In the genomic region with DNA sequence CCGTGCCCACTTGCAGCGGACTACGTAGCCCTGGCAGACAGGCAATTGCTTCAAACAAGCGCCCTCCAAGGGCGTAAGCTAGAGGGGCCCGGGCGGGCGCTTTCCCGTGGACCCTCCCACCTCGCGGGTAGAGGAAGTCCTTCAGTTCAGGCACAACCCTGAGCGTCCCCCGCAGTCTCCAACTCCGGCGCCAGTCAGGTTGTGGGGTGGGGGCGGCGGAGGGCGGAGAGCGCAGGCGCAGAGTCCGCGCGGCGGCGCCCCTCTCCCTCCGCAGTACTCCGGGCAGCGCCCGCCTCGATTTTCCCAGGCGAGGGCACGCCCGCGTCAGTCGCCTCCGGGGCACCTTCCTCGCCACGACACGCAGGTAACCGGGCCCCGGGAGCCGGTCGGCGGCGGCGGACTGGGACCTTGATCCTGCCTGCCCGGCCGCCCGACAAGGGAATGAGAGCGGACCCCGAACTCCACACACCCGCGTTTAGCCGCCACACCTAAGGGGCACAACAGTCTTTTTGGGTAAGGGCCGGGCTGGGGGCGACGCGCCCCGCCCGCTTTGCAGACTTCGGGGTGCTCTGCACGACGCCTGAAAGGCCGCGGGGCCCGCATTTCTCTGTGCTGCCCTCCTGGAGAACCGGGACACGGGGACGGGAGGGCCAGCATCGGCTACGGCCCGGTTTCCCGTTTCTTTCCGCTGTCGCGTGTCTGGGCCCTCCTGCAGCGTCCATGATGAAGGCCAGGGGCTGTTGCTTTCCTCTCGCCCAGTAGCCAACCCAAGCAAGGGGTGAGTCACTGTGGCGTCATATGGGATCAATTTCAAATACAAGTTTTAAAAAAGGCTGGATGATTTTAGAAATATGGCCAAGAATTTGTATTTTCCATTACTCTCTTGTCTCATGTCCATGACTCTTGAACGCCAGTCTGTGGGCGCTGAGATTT, we compare ENCODE assay signal across 2 cellular contexts.
A peak's percentile ranks its signal among the peaks of the same experiment; 100 is the strongest.
TF ChIP-seq lines count a peak whose summit lies in the region.

A gene (plus strand): TSS at position 276 of the 933 bp plus-strand sequence. CDS start 35,335 bp downstream, outside the sequence.

TF ChIP-seq in GM12891, 5 proteins besides CTCF, POLR2A, EP300 and RAD21 (continued from another document):
- TF ChIP-seq SPI1 (IDR thresholded peaks at IDR 0.05; ENCODE audit: low read depth, low read length) = no peak

TF ChIP-seq in K562, 482 proteins besides CTCF, POLR2A, EP300 and RAD21 (continued from another document and continues in another):
- TF ChIP-seq MYC (IDR thresholded peaks at IDR 0.05; ENCODE audit: low read depth, low read length) (0 out of 2 replicates have a peak, but pooled peaks have one; percentile 9), MYC (CRISPR knock-in tag; IDR thresholded peaks at IDR 0.05; ENCODE audit: borderline replicate concordance, low read depth) (no peak), SMC3 (conservative IDR thresholded peaks at IDR 0.05; ENCODE audit: insufficient read depth, low read depth, low read length) (no peak), FIP1L1 (IDR thresholded peaks at IDR 0.05; ENCODE audit: low read depth, low read length, poor library complexity, severe bottlenecking) (peak; percentile 62), L3MBTL2 (IDR thresholded peaks at IDR 0.05) (peak; percentile 62), PHF8 (IDR thresholded peaks at IDR 0.05; ENCODE audit: borderline replicate concordance, low read length) (peak; percentile 38; the same call in 1 of the 2 replicates), FOSL1 (tag; conservative IDR thresholded peaks at IDR 0.05) (peak; percentile 72), RBFOX2 (IDR thresholded peaks at IDR 0.05; ENCODE audit: low read depth, low read length) (peak; percentile 77), FOXJ2 (tag; IDR thresholded peaks at IDR 0.05) (no peak), TAF15 (IDR thresholded peaks at IDR 0.05; ENCODE audit: low read depth, low read length) (no peak), ZKSCAN3 (CRISPR knock-in tag; IDR thresholded peaks at IDR 0.05) (no peak), HNRNPLL (IDR thresholded peaks at IDR 0.05; ENCODE audit: low read depth, low read length, poor library complexity, severe bottlenecking) (peak; percentile 22), SMARCB1 (IDR thresholded peaks at IDR 0.05; ENCODE audit: insufficient read length, low read depth) (no peak), ZNF217 (CRISPR knock-in tag; IDR thresholded peaks at IDR 0.05) (no peak), JUND (IDR thresholded peaks at IDR 0.05; ENCODE audit: borderline replicate concordance, low read depth, low read length) (no peak), JUND (tag; IDR thresholded peaks at IDR 0.05; ENCODE audit: borderline replicate concordance, low read depth, low read length) (no peak)
- TF ChIP-seq, protein P1, sequence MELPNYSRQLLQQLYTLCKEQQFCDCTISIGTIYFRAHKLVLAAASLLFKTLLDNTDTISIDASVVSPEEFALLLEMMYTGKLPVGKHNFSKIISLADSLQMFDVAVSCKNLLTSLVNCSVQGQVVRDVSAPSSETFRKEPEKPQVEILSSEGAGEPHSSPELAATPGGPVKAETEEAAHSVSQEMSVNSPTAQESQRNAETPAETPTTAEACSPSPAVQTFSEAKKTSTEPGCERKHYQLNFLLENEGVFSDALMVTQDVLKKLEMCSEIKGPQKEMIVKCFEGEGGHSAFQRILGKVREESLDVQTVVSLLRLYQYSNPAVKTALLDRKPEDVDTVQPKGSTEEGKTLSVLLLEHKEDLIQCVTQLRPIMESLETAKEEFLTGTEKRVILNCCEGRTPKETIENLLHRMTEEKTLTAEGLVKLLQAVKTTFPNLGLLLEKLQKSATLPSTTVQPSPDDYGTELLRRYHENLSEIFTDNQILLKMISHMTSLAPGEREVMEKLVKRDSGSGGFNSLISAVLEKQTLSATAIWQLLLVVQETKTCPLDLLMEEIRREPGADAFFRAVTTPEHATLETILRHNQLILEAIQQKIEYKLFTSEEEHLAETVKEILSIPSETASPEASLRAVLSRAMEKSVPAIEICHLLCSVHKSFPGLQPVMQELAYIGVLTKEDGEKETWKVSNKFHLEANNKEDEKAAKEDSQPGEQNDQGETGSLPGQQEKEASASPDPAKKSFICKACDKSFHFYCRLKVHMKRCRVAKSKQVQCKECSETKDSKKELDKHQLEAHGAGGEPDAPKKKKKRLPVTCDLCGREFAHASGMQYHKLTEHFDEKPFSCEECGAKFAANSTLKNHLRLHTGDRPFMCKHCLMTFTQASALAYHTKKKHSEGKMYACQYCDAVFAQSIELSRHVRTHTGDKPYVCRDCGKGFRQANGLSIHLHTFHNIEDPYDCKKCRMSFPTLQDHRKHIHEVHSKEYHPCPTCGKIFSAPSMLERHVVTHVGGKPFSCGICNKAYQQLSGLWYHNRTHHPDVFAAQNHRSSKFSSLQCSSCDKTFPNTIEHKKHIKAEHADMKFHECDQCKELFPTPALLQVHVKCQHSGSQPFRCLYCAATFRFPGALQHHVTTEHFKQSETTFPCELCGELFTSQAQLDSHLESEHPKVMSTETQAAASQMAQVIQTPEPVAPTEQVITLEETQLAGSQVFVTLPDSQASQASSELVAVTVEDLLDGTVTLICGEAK (IDR thresholded peaks at IDR 0.05) = 0 out of 2 replicates have a peak, but pooled peaks have one; percentile 4
- TF ChIP-seq, protein P1 (CRISPR knock-in tag; IDR thresholded peaks at IDR 0.05) = no peak
- TF ChIP-seq, protein P2, sequence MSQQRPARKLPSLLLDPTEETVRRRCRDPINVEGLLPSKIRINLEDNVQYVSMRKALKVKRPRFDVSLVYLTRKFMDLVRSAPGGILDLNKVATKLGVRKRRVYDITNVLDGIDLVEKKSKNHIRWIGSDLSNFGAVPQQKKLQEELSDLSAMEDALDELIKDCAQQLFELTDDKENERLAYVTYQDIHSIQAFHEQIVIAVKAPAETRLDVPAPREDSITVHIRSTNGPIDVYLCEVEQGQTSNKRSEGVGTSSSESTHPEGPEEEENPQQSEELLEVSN (IDR thresholded peaks at IDR 0.05; ENCODE audit: borderline replicate concordance in 1 of 2, extremely low read depth in 1 of 2, insufficient read depth in 1 of 2, insufficient read length in 1 of 2, low read depth in 1 of 2, low read length in 1 of 2, poor library complexity in 1 of 2, severe bottlenecking in 1 of 2) = peak in 1 of 2 experiments; percentile 21
- TF ChIP-seq, protein P3, sequence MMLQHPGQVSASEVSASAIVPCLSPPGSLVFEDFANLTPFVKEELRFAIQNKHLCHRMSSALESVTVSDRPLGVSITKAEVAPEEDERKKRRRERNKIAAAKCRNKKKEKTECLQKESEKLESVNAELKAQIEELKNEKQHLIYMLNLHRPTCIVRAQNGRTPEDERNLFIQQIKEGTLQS (IDR thresholded peaks at IDR 0.05) = peak; percentile 63
- TF ChIP-seq, protein P3 (CRISPR knock-in tag; conservative IDR thresholded peaks at IDR 0.05) = no peak
- TF ChIP-seq, protein P4, sequence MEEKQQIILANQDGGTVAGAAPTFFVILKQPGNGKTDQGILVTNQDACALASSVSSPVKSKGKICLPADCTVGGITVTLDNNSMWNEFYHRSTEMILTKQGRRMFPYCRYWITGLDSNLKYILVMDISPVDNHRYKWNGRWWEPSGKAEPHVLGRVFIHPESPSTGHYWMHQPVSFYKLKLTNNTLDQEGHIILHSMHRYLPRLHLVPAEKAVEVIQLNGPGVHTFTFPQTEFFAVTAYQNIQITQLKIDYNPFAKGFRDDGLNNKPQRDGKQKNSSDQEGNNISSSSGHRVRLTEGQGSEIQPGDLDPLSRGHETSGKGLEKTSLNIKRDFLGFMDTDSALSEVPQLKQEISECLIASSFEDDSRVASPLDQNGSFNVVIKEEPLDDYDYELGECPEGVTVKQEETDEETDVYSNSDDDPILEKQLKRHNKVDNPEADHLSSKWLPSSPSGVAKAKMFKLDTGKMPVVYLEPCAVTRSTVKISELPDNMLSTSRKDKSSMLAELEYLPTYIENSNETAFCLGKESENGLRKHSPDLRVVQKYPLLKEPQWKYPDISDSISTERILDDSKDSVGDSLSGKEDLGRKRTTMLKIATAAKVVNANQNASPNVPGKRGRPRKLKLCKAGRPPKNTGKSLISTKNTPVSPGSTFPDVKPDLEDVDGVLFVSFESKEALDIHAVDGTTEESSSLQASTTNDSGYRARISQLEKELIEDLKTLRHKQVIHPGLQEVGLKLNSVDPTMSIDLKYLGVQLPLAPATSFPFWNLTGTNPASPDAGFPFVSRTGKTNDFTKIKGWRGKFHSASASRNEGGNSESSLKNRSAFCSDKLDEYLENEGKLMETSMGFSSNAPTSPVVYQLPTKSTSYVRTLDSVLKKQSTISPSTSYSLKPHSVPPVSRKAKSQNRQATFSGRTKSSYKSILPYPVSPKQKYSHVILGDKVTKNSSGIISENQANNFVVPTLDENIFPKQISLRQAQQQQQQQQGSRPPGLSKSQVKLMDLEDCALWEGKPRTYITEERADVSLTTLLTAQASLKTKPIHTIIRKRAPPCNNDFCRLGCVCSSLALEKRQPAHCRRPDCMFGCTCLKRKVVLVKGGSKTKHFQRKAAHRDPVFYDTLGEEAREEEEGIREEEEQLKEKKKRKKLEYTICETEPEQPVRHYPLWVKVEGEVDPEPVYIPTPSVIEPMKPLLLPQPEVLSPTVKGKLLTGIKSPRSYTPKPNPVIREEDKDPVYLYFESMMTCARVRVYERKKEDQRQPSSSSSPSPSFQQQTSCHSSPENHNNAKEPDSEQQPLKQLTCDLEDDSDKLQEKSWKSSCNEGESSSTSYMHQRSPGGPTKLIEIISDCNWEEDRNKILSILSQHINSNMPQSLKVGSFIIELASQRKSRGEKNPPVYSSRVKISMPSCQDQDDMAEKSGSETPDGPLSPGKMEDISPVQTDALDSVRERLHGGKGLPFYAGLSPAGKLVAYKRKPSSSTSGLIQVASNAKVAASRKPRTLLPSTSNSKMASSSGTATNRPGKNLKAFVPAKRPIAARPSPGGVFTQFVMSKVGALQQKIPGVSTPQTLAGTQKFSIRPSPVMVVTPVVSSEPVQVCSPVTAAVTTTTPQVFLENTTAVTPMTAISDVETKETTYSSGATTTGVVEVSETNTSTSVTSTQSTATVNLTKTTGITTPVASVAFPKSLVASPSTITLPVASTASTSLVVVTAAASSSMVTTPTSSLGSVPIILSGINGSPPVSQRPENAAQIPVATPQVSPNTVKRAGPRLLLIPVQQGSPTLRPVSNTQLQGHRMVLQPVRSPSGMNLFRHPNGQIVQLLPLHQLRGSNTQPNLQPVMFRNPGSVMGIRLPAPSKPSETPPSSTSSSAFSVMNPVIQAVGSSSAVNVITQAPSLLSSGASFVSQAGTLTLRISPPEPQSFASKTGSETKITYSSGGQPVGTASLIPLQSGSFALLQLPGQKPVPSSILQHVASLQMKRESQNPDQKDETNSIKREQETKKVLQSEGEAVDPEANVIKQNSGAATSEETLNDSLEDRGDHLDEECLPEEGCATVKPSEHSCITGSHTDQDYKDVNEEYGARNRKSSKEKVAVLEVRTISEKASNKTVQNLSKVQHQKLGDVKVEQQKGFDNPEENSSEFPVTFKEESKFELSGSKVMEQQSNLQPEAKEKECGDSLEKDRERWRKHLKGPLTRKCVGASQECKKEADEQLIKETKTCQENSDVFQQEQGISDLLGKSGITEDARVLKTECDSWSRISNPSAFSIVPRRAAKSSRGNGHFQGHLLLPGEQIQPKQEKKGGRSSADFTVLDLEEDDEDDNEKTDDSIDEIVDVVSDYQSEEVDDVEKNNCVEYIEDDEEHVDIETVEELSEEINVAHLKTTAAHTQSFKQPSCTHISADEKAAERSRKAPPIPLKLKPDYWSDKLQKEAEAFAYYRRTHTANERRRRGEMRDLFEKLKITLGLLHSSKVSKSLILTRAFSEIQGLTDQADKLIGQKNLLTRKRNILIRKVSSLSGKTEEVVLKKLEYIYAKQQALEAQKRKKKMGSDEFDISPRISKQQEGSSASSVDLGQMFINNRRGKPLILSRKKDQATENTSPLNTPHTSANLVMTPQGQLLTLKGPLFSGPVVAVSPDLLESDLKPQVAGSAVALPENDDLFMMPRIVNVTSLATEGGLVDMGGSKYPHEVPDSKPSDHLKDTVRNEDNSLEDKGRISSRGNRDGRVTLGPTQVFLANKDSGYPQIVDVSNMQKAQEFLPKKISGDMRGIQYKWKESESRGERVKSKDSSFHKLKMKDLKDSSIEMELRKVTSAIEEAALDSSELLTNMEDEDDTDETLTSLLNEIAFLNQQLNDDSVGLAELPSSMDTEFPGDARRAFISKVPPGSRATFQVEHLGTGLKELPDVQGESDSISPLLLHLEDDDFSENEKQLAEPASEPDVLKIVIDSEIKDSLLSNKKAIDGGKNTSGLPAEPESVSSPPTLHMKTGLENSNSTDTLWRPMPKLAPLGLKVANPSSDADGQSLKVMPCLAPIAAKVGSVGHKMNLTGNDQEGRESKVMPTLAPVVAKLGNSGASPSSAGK (IDR thresholded peaks at IDR 0.05) = peak; percentile 70; the same call in 1 of the 2 replicates
